Comparison of ENCODE assay signal across 8 cellular contexts in genomic region chr17:51298508-51299371, GRCh38. TPM values are rescaled to one million over a fixed set of nuclear protein-coding genes. Genes with fewer than 3 reads are reported as not detected.
DNase-seq lines count a peak whose midpoint lies in the region; ATAC-seq, FAIRE-seq and TF ChIP-seq lines count a peak whose summit lies in the region.

No MANE protein-coding gene starts in this region.

- no peaks in the 10 kb centered on the region for H3K27me3 ChIP-seq in adrenal gland

- H3K4me1 Mint-ChIP-seq in type B pancreatic cell (ENCODE audit: unreplicated experiment) = no peaks in the 10 kb centered on the region

- TF ChIP-seq POLR2A in adrenal gland (IDR thresholded peaks at IDR 0.05) = no peak

- peaks cover 16% of the 10 kb centered on the region for H3K36me3 Mint-ChIP-seq in type B pancreatic cell

- WGBS in adrenal gland, 4 donors = 56 to 72% (median 65%) methylated on average over 10 of the region's 10 CpGs

- no peaks in the 10 kb centered on the region for H3K9me3 ChIP-seq in adrenal gland (replicated peaks in 1 of 3)

- ATAC-seq in GM18861 (IDR thresholded peaks at IDR 0.05; ENCODE audit: unreplicated experiment) (no peak), HG03135 (IDR thresholded peaks at IDR 0.05; ENCODE audit: unreplicated experiment) (no peak)

- H3K27ac Mint-ChIP-seq in type B pancreatic cell = no peak overlapping the region

- no peaks in the 10 kb centered on the region for H3K9me3 Mint-ChIP-seq in type B pancreatic cell

- H3K4me3 ChIP-seq in adrenal gland = no peak overlapping the region

- no peaks in the 10 kb centered on the region for H3K4me1 ChIP-seq in adrenal gland (replicated peaks in 1 of 2)

- no peak overlapping the region for H3K27ac ChIP-seq in adrenal gland

- TF ChIP-seq CTCF in adrenal gland (IDR thresholded peaks at IDR 0.05) (peak; percentile 37 to 67 (median 58)), type B pancreatic cell (conservative IDR thresholded peaks at IDR 0.05) (peak; percentile 81)

- FAIRE-seq in islet of Langerhans (lab: Jason Lieb, UNC) = peak; percentile 96

- peaks cover 0 to 3% of the 10 kb centered on the region in 2 donors for H3K36me3 ChIP-seq in adrenal gland (replicated peaks in 1 of 2)

- peak; percentile 32 for DNase-seq in A172 (ENCODE audit: low spot score)
- peak; percentile 60 for DNase-seq in GM03348 (ENCODE audit: low spot score)
- DNase-seq in NCI-H2029 (lab: John Stamatoyannopoulos, UW) = peak; percentile 15
- DNase-seq in adrenal gland = peak in 1 of 7 donors; percentile 11
- DNase-seq in type B pancreatic cell (ENCODE audit: extremely low spot score, unreplicated experiment) = no peak

- no peaks in the 10 kb centered on the region for H3K27me3 Mint-ChIP-seq in type B pancreatic cell

- no peak overlapping the region for H3K4me3 Mint-ChIP-seq in type B pancreatic cell

- intact Hi-C loops in adrenal gland (cut with DNase I) = no loop called here

RNA-seq across cellular contexts. Expression of gene UTP18, which starts 38.4 kb away (rescaled TPM):
- total RNA-seq in A172 (2014; rRNA removed; shearing (Covaris generic)) = 104 and 109 TPM in 2 replicates
- total RNA-seq in adrenal gland = 10 to 100 TPM; 19.1 to 36.5 (median 28.1) TPM
- polyA plus RNA-seq in adrenal gland = 10 to 100 TPM; 12.5 to 29.1 (median 22.5) TPM
- 29.4 and 38.8 TPM in 2 replicates for total RNA-seq in type B pancreatic cell (ENCODE audit: low replicate concordance)

RNA-seq across cellular contexts. Expression of gene MBTD1, which starts 38.9 kb away (rescaled TPM):
- 5.2 and 9.2 TPM in 2 replicates for total RNA-seq in A172 (2014; rRNA removed; shearing (Covaris generic))
- total RNA-seq in adrenal gland = 10 to 100 TPM in 5 of 8 donors, 1 to 10 TPM in 3; 5.5 to 18.8 (median 11.4) TPM
- polyA plus RNA-seq in adrenal gland = 10 to 100 TPM in 1 of 3 donors, 1 to 10 TPM in 2; 7.2 to 10.5 (median 7.6) TPM
- 24.7 and 35.9 TPM in 2 replicates for total RNA-seq in type B pancreatic cell (ENCODE audit: low replicate concordance)
